Comparison of ENCODE assay signal across 18 cellular contexts in genomic region chr5:54691644-54692043, GRCh38.
"Had no signal": no experiment of that assay in that cellular context is flagged by ENCODE, and none has a peak within 500 bp of the region (broad histone marks: within the 10 kb centered on the region; RNA-seq: fewer than 3 reads in every experiment).

No MANE protein-coding gene starts in this region.

- DNase-seq: activated CD4-positive, alpha-beta T cell treated with anti-CD3 and anti-CD28 coated beads for 1 hour; activated CD4-positive, alpha-beta T cell treated with anti-CD3 and anti-CD28 coated beads, Interleukin-2, amount 50 U/mL, for 48 hours; activated CD8-positive, alpha-beta memory T cell treated with anti-CD3 and anti-CD28 coated beads, Interleukin-2, amount 10 ng/mL, durations not matched to agents 7 days and 5 days; activated naive CD4-positive, alpha-beta T cell treated with anti-CD3 and anti-CD28 coated beads, Interleukin-2, amount 50 U/mL, for 16 hours; activated T-cell treated with anti-CD3 and anti-CD28 coated beads, Interleukin-2, amount 50 U/mL, for 1 hour; effector CD4-positive, alpha-beta T cell; esophagus squamous epithelium; hippocampal formation; left lung; mesendoderm; occipital lobe; stimulated activated CD4-positive, alpha-beta T cell treated with anti-CD3 and anti-CD28 coated beads, Interleukin-2, amount 100 ng/mL, for 48 hours; stimulated activated naive CD4-positive, alpha-beta T cell treated with Interleukin-2 at 50 U/mL for 16 hours; substantia nigra; trophoblast cell had no signal

- H3K27me3 Mint-ChIP-seq: activated CD8-positive, alpha-beta memory T cell treated with anti-CD3 and anti-CD28 coated beads, Interleukin-2, amount 10 ng/mL, durations not matched to agents 7 days and 5 days had no signal

- H3K4me3 Mint-ChIP-seq: activated CD8-positive, alpha-beta memory T cell treated with anti-CD3 and anti-CD28 coated beads, Interleukin-2, amount 10 ng/mL, durations not matched to agents 7 days and 5 days; nephron; T-helper 2 cell treated with Interferon-gamma antibody and Interleukin-4, amounts not matched to agents 5 μg/mL and 100 μg/mL, for 36 hours had no signal

- ATAC-seq: activated CD8-positive, alpha-beta memory T cell treated with anti-CD3 and anti-CD28 coated beads, Interleukin-2, amount 10 ng/mL, durations not matched to agents 7 days and 5 days; left lung had no signal

- H3K27ac Mint-ChIP-seq: activated CD8-positive, alpha-beta memory T cell treated with anti-CD3 and anti-CD28 coated beads, Interleukin-2, amount 10 ng/mL, durations not matched to agents 7 days and 5 days; activated T-helper 2 cell treated with anti-CD3 and anti-CD28 coated beads, Interferon-gamma antibody, Interleukin-2, Interleukin-4, amounts not matched to agents 10 μg/mL and 5 μg/mL and 100 μg/mL, durations not matched to agents 14 hours and 24 hours and 36 hours; nephron; T-helper 2 cell treated with Interferon-gamma antibody and Interleukin-4, amounts not matched to agents 5 μg/mL and 100 μg/mL, for 36 hours had no signal

- H3K27me3 ChIP-seq: esophagus squamous epithelium, left lung had no signal

- H3K9me3 ChIP-seq: esophagus squamous epithelium, left lung had no signal

- H3K4me3 ChIP-seq: esophagus squamous epithelium, left lung had no signal

- H3K27ac ChIP-seq: esophagus squamous epithelium, left lung had no signal

- H3K36me3 ChIP-seq: esophagus squamous epithelium, left lung had no signal
